8 cellular contexts compared by ENCODE assay signal in the genomic region with DNA sequence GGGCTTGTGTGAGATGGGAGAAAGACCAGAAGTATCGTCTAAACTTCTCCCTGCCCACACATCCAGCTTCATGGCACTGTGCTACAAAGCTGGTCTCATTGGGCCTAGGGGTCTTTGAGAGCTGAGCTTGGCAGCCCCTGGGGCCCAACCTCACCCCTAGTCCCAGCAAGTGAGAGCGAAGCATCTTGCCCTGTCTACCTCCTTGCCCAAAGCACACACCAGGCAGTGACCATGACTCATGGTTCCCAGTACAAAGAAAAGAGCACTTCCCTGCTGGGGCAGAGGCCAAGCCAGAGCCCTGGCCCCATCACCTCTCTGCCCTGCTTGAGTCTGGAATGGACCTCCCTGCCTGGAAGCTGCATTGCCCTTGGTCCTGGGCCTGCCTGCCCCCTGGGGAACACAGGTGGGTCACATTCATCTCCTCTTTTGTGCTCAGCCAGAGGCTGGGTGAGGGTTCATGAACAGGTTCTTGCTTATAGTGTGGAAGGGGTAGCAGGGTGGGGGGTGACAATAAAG. TPM values are rescaled to one million over a fixed set of nuclear protein-coding genes. Genes with fewer than 3 reads are reported as not detected.
DNase-seq lines count a peak whose midpoint lies in the region; ATAC-seq and TF ChIP-seq lines count a peak whose summit lies in the region.

No MANE protein-coding gene starts in this region.

- H3K27me3 ChIP-seq in HL-60 (ENCODE audit: insufficient read depth, poor library complexity, severe bottlenecking), result no peaks in the 10 kb centered on the region
- H3K27me3 ChIP-seq in lower lobe of right lung (ENCODE audit: low read depth), result no peaks in the 10 kb centered on the region

- intact Hi-C loops in lower lobe of right lung (cut with DNase I), result no loop called here

- H3K4me3 ChIP-seq in HL-60 (replicated peaks; ENCODE audit: insufficient read depth, low read length), result no peak overlapping the region
- H3K4me3 ChIP-seq in lower lobe of right lung, result peak overlapping the region; percentile 74

- TF ChIP-seq CTCF in HL-60 (IDR thresholded peaks at IDR 0.05; ENCODE audit: insufficient read depth, low read length) (no peak), lower lobe of right lung (IDR thresholded peaks at IDR 0.05) (no peak)

- H3K27ac ChIP-seq in HL-60 (replicated peaks) (peak overlapping the region; percentile 71), lower lobe of right lung (peak overlapping the region; percentile 96)

- H3K9me3 ChIP-seq in lower lobe of right lung, result no peaks in the 10 kb centered on the region

- ATAC-seq in lower lobe of right lung, result peak; percentile 39 to 64
- no peak for ATAC-seq in GM18909 (IDR thresholded peaks at IDR 0.05; ENCODE audit: poor library complexity, unreplicated experiment)

- DNase-seq in A172 (ENCODE audit: low spot score) (peak; percentile 59), HL-60 (ENCODE audit: low read depth in 1 of 2, low spot score in 1 of 2) (no peak), amniotic epithelial cell (ENCODE audit: low read depth) (peak; percentile 59), lower lobe of right lung (no peak), NCI-H2196 treated with DMSO at 0.1 percent for 48 hours (lab: John Stamatoyannopoulos, UW; ENCODE audit: unreplicated experiment) (no peak), OCI-M2 (lab: John Stamatoyannopoulos, UW; ENCODE audit: unreplicated experiment) (no peak)
- no peak for DNase-seq in activated effector memory CD4-positive, alpha-beta T cell treated with anti-CD3 and anti-CD28 coated beads, Interleukin-2, amount 50 U/mL, for 16 hours

- peaks cover 75% of the 10 kb centered on the region for H3K4me1 ChIP-seq in lower lobe of right lung

- H3K36me3 ChIP-seq in lower lobe of right lung, result no peaks in the 10 kb centered on the region

RNA-seq across cellular contexts. Expression of gene SLC16A5, which starts 1.2 kb away (rescaled TPM):
- total RNA-seq in A172 (2014; rRNA removed; shearing (Covaris generic)), result 0.10 TPM in 1 of 2 replicates, not detected in the other
- 32.3 TPM for total RNA-seq in lower lobe of right lung

RNA-seq across cellular contexts. Expression of gene ARMC7, which starts 20.8 kb away (rescaled TPM):
- 3.2 and 6.0 TPM in 2 replicates for total RNA-seq in A172 (2014; rRNA removed; shearing (Covaris generic))
- 16.7 TPM for total RNA-seq in lower lobe of right lung

RNA-seq across cellular contexts. Expression of gene KCTD2, which starts 41.9 kb away (rescaled TPM):
- 25.6 and 25.7 TPM in 2 replicates for total RNA-seq in A172 (2014; rRNA removed; shearing (Covaris generic))
- 22.9 TPM for total RNA-seq in lower lobe of right lung

RNA-seq across cellular contexts. Expression of gene ATP5PD, which starts 42.2 kb away (rescaled TPM):
- total RNA-seq in A172 (2014; rRNA removed; shearing (Covaris generic)), result 488 and 584 TPM in 2 replicates
- 171 TPM for total RNA-seq in lower lobe of right lung

RNA-seq across cellular contexts. Expression of gene NT5C, which starts 42.6 kb away (rescaled TPM):
- 73.6 and 83.9 TPM in 2 replicates for total RNA-seq in A172 (2014; rRNA removed; shearing (Covaris generic))
- total RNA-seq in lower lobe of right lung, result 34.9 TPM

Comparison
In these comparisons a context has a peak if more than half of its experiments do, and no peak if none do; other contexts are left out.
1. DNase-seq: peak in A172 (single experiment) and amniotic epithelial cell (single experiment); none in HL-60 (0 of 2), lower lobe of right lung (single experiment), activated effector memory CD4-positive, alpha-beta T cell treated with anti-CD3 and anti-CD28 coated beads, Interleukin-2, amount 50 U/mL, for 16 hours (single experiment), NCI-H2196 treated with DMSO at 0.1 percent for 48 hours (single experiment) and OCI-M2 (single experiment).
2. RNA of gene SLC16A5, which starts 1.2 kb away (total RNA-seq): 32.3 TPM in lower lobe of right lung (single experiment); 0.10 TPM in A172; every median in the first group is over 10 times any median in the second.